In the genomic region with DNA sequence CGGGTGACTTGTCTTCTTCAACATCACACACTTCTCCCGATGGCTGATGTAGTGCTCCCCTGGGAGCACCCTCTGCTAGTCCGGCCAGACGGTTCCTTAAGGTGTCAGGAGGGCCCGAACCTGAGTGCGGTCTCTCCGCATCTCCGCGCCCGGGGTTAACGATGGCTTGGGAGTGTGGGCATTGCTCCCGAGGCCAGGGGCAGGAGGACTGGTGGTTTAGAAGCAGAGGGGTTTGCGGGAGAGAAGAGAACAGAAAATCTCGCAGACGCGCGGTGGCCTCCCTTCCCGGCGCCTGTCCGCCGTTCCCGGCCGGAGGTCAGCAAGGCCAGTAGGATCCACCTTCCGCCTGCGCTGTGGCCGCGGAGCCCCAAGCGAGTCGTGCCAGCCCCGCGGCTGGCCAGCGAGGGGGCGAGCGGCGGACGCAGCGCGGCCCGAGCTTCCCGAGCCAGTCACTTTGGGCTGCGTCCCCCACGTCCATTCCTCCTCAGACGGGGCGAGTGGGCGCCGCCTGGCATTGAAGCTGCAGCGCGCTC, we compare ENCODE assay signal across 9 cellular contexts. TPM values are rescaled to one million over a fixed set of nuclear protein-coding genes. Genes with fewer than 3 reads are reported as not detected.
DNase-seq lines count a peak whose midpoint lies in the region; ATAC-seq and TF ChIP-seq lines count a peak whose summit lies in the region.
"Had no signal": no experiment of that assay in that cellular context is flagged by ENCODE, and none has a peak within 500 bp of the region (broad histone marks: within the 10 kb centered on the region; RNA-seq: fewer than 3 reads in every experiment).

No MANE protein-coding gene starts in this region.

- H3K79me1 ChIP-seq in trophoblast cell (ENCODE audit: low read length) = peaks cover 2% of the 10 kb centered on the region

- peaks cover 2% of the 10 kb centered on the region; the same call in 1 of the 2 replicates for H3K36me3 Mint-ChIP-seq in WTC11
- H3K36me3 Mint-ChIP-seq in glutamatergic neuron (ENCODE audit: unreplicated experiment) = peaks cover 10% of the 10 kb centered on the region

- peak overlapping the region; percentile 4 for H4K8ac ChIP-seq in trophoblast cell (ENCODE audit: low read depth, low read length)

- DNase-seq in WTC11 (ENCODE audit: low spot score) = peak; percentile 39
- peak; percentile 50 for DNase-seq in glutamatergic neuron
- peak in 1 of 2 donors; percentile 34 for DNase-seq in trophoblast cell
- DNase-seq in OCI-LY7 (ENCODE audit: low spot score) = no peak
- no peak for DNase-seq in HEK293T (ENCODE audit: extremely low spot score)
- no peak for DNase-seq in occipital lobe (lab: John Stamatoyannopoulos, UW)

- H3K27me3 Mint-ChIP-seq in WTC11 (ENCODE audit: low read depth) = peaks cover 27% of the 10 kb centered on the region
- peaks cover 14% of the 10 kb centered on the region for H3K27me3 Mint-ChIP-seq in glutamatergic neuron (ENCODE audit: unreplicated experiment)

- H2BK5ac ChIP-seq in trophoblast cell (ENCODE audit: low read depth, low read length, poor library complexity) = no peak overlapping the region

- H3K27ac ChIP-seq in trophoblast cell (ENCODE audit: low read depth, low read length) (no peak overlapping the region), OCI-LY7 (ENCODE audit: low read depth, low read length, poor library complexity, severe bottlenecking) (no peak overlapping the region)

- H3K4me2 ChIP-seq in trophoblast cell (ENCODE audit: low read length) (peak overlapping the region; percentile 82), OCI-LY7 (ENCODE audit: low read length) (no peak overlapping the region)

- TF ChIP-seq CTCF in WTC11 (IDR thresholded peaks at IDR 0.05) (no peak), glutamatergic neuron (IDR thresholded peaks at IDR 0.05; ENCODE audit: partially characterized antibody, unreplicated experiment) (no peak), OCI-LY7 (conservative IDR thresholded peaks at IDR 0.05; ENCODE audit: low read length) (no peak)

- ATAC-seq in GM21619 (IDR thresholded peaks at IDR 0.05; ENCODE audit: unreplicated experiment) = peak; percentile 13
- peak; percentile 31 for ATAC-seq in WTC11
- ATAC-seq in GM19463 (IDR thresholded peaks at IDR 0.05; ENCODE audit: unreplicated experiment) = no peak

- H3K27me3 ChIP-seq in trophoblast cell (ENCODE audit: insufficient read depth, low read length) = no peaks in the 10 kb centered on the region

- H4K20me1 ChIP-seq in OCI-LY7 (ENCODE audit: insufficient read depth, low read length) = no peaks in the 10 kb centered on the region

- H3K4me1 Mint-ChIP-seq in WTC11 (peaks cover 25% of the 10 kb centered on the region), glutamatergic neuron (ENCODE audit: low read depth, unreplicated experiment) (peaks cover 52% of the 10 kb centered on the region)

- no peaks in the 10 kb centered on the region for H3K9me2 ChIP-seq in OCI-LY7 (ENCODE audit: insufficient read depth, low read length)

- no peaks in the 10 kb centered on the region for H3K36me3 ChIP-seq in trophoblast cell (ENCODE audit: control insufficient read depth in 1 of 2, insufficient read depth in 2 of 2, low read length in 2 of 2)
- H3K36me3 ChIP-seq in OCI-LY7 (ENCODE audit: insufficient read depth, low read length) = no peaks in the 10 kb centered on the region

- no peak overlapping the region for H3K9ac ChIP-seq in trophoblast cell (ENCODE audit: low read length)

- H3K27ac Mint-ChIP-seq in WTC11 (no peak overlapping the region), glutamatergic neuron (ENCODE audit: unreplicated experiment) (peak overlapping the region; percentile 97)

- H3K9me3 Mint-ChIP-seq in WTC11 = no peaks in the 10 kb centered on the region
- H3K9me3 Mint-ChIP-seq in glutamatergic neuron (ENCODE audit: unreplicated experiment) = peaks cover 15% of the 10 kb centered on the region

- H2BK12ac ChIP-seq in trophoblast cell (ENCODE audit: low read length) = no peak overlapping the region

- no peak overlapping the region for H2BK120ac ChIP-seq in trophoblast cell (ENCODE audit: insufficient read depth, low read length, poor library complexity)

- intact Hi-C loops in OCI-LY7 (cut with micrococcal nuclease; ENCODE audit: unreplicated experiment) = no loop called here

- CTCF ChIA-PET in WTC11 (lab: Charles Lee) = interaction anchor here (0.7 to 2.1 kb wide), 5 partner anchors 16 to 241 kb away, joined by 3 to 6 read pairs (median 4); no protein-coding TSS in a partner anchor
- CTCF ChIA-PET in OCI-LY7 (lab: Charles Lee; ENCODE audit: unreplicated experiment) = no interaction called here
- CTCF ChIA-PET in HEK293T (lab: Yijun Ruan, JAX) = interaction anchor here (0.7 to 1.0 kb wide), 2 partner anchors 191 to 254 kb away, joined by 3 read pairs; no protein-coding TSS in a partner anchor

- POLR2A ChIA-PET in WTC11 (lab: Charles Lee) = interaction anchor here (1.0 kb wide), 1 partner anchor 30 kb away, joined by 4 read pairs; no protein-coding TSS in a partner anchor
- POLR2A ChIA-PET in OCI-LY7 (lab: Charles Lee) = interaction anchor here (0.6 kb wide), 1 partner anchor 11 kb away, joined by 6 read pairs; no protein-coding TSS in a partner anchor
- POLR2A ChIA-PET in HEK293T (lab: Yijun Ruan, JAX) = interaction anchor here (0.9 to 1.9 kb wide), 9 partner anchors 11 to 269 kb away, joined by 3 to 5 read pairs (median 4); a partner anchor contains a TSS

- H3K4me3 ChIP-seq in trophoblast cell (ENCODE audit: low read depth, low read length) (peak overlapping the region; percentile 78), OCI-LY7 (ENCODE audit: low read depth, low read length, poor library complexity, severe bottlenecking) (no peak overlapping the region)

- no peak overlapping the region for H4K91ac ChIP-seq in trophoblast cell (ENCODE audit: low read depth, low read length)

- no TSS peak for BruUV-seq in OCI-LY7 (replicated peaks; lab: Mats Ljungman, UMichigan)

- no peak overlapping the region for H3K4ac ChIP-seq in trophoblast cell (ENCODE audit: low read depth, low read length)

- WGBS in trophoblast cell (ENCODE audit: extremely low coverage, insufficient coverage, insufficient read length) = no CpG with 5 or more reads among the region's 48 CpGs

- H3K79me2 ChIP-seq in trophoblast cell (ENCODE audit: control insufficient read depth, insufficient read depth, low read length, poor library complexity) = no peaks in the 10 kb centered on the region
- H3K79me2 ChIP-seq in OCI-LY7 (ENCODE audit: insufficient read depth, low read depth, low read length) = no peaks in the 10 kb centered on the region

- no peak overlapping the region for H3K23ac ChIP-seq in trophoblast cell (ENCODE audit: low read length)

- H3K9me3 ChIP-seq in trophoblast cell (ENCODE audit: insufficient read depth, low read depth, low read length) (no peaks in the 10 kb centered on the region), OCI-LY7 (ENCODE audit: low read length) (no peaks in the 10 kb centered on the region)

- no peak overlapping the region for H3K14ac ChIP-seq in trophoblast cell (ENCODE audit: low read length)

- H3K4me1 ChIP-seq in trophoblast cell (ENCODE audit: control insufficient read depth in 1 of 2, insufficient read depth in 2 of 2, low read length in 2 of 2) (peaks cover 0 to 3% of the 10 kb centered on the region in 2 experiments), OCI-LY7 (ENCODE audit: insufficient read depth, low read length, poor library complexity, severe bottlenecking) (no peaks in the 10 kb centered on the region)

- H3K4me3 Mint-ChIP-seq in WTC11 = peak overlapping the region; percentile 95
- H3K4me3 Mint-ChIP-seq in glutamatergic neuron (ENCODE audit: unreplicated experiment) = peak overlapping the region; percentile 98

- no peak overlapping the region for H4K12ac ChIP-seq in trophoblast cell (ENCODE audit: low read depth, low read length)

- H2AK5ac ChIP-seq in trophoblast cell (ENCODE audit: low read length) = no peak overlapping the region

- H2AFZ ChIP-seq in trophoblast cell (ENCODE audit: insufficient read depth, low read length, poor library complexity) (peak overlapping the region; percentile 46), OCI-LY7 (ENCODE audit: low read length) (no peak overlapping the region)

- no peak overlapping the region for H3K18ac ChIP-seq in trophoblast cell (ENCODE audit: low read length)

TF ChIP-seq in HEK293T, 16 proteins besides CTCF, POLR2A, EP300 and RAD21:
- TF ChIP-seq, protein P1, sequence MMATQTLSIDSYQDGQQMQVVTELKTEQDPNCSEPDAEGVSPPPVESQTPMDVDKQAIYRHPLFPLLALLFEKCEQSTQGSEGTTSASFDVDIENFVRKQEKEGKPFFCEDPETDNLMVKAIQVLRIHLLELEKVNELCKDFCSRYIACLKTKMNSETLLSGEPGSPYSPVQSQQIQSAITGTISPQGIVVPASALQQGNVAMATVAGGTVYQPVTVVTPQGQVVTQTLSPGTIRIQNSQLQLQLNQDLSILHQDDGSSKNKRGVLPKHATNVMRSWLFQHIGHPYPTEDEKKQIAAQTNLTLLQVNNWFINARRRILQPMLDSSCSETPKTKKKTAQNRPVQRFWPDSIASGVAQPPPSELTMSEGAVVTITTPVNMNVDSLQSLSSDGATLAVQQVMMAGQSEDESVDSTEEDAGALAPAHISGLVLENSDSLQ (IDR thresholded peaks at IDR 0.05) = no peak
- no peak for TF ChIP-seq BHLHE40 (IDR thresholded peaks at IDR 0.05; ENCODE audit: borderline replicate concordance)
- TF ChIP-seq FOXK2 (IDR thresholded peaks at IDR 0.05) = no peak
- TF ChIP-seq FOXA1 (IDR thresholded peaks at IDR 0.05) = no peak
TF ChIP-seq in HEK293T: peak in this region for 0.

RNA-seq across cellular contexts. Expression of a gene that starts 0.7 kb away (rescaled TPM):
- total RNA-seq in WTC11 (2021) = 13.2 to 22.7 TPM (median 20.0 TPM) in 3 replicates
- total RNA-seq in glutamatergic neuron (ENCODE audit: unreplicated experiment) = 136 TPM
- polyA plus RNA-seq in trophoblast cell (2013) = 6.8 and 7.1 TPM in 2 replicates
- not detected in 2 replicates for total RNA-seq in OCI-LY7 (2014; rRNA removed; shearing (Covaris generic))
- total RNA-seq in OCI-LY7 (2022) = not detected in 2 replicates
- total RNA-seq in occipital lobe = 73.2 TPM
- total RNA-seq: lung microvascular endothelial cell had no signal

RNA-seq across cellular contexts. Expression of a gene that starts 25.6 kb away (rescaled TPM):
- total RNA-seq in WTC11 (2021) (38.3 to 40.1 TPM (median 39.9 TPM) in 3 replicates), glutamatergic neuron (ENCODE audit: unreplicated experiment) (67.3 TPM), OCI-LY7 (2022) (48.3 and 57.6 TPM in 2 replicates), occipital lobe (96.4 TPM)
- polyA plus RNA-seq in trophoblast cell (2013) = 52.8 and 53.7 TPM in 2 replicates
- 38.0 and 52.1 TPM in 2 replicates for total RNA-seq in OCI-LY7 (2014; rRNA removed; shearing (Covaris generic))

RNA-seq across cellular contexts. Expression of a gene that starts 26.0 kb away (rescaled TPM):
- total RNA-seq in WTC11 (2021) = 60.8 to 78.5 TPM (median 71.2 TPM) in 3 replicates
- 131 TPM for total RNA-seq in glutamatergic neuron (ENCODE audit: unreplicated experiment)
- 48.8 and 49.9 TPM in 2 replicates for polyA plus RNA-seq in trophoblast cell (2013)
- total RNA-seq in OCI-LY7 (2014; rRNA removed; shearing (Covaris generic)) = 76.0 and 111 TPM in 2 replicates
- 89.5 and 103 TPM in 2 replicates for total RNA-seq in OCI-LY7 (2022)
- 220 TPM for total RNA-seq in occipital lobe

Comparison
In these comparisons a context has a peak if more than half of its experiments do, and no peak if none do; other contexts are left out.
1. DNase-seq: peak in WTC11 (single experiment) and glutamatergic neuron (single experiment); none in OCI-LY7 (single experiment), HEK293T (single experiment) and occipital lobe (single experiment).
2. RNA of a gene that starts 0.7 kb away (total RNA-seq): 136 TPM in glutamatergic neuron (single experiment), 73.2 TPM in occipital lobe (single experiment) and 13.2 to 22.7 TPM in WTC11; not detected in OCI-LY7; every median in the first group is over 10 times any median in the second.